Comparison of ENCODE assay signal across 15 cellular contexts in genomic region chr15:75199347-75199976, GRCh38. TPM values are rescaled to one million over a fixed set of nuclear protein-coding genes. Genes with fewer than 3 reads are reported as not detected.
DNase-seq lines count a peak whose midpoint lies in the region; ATAC-seq, FAIRE-seq and TF ChIP-seq lines count a peak whose summit lies in the region.
"Had no signal": no experiment of that assay in that cellular context is flagged by ENCODE, and none has a peak within 500 bp of the region (broad histone marks: within the 10 kb centered on the region; RNA-seq: fewer than 3 reads in every experiment).

No MANE protein-coding gene starts in this region.

- H3K27ac ChIP-seq in GM12878 (ENCODE audit: control insufficient read depth, insufficient read depth) (peak overlapping the region; percentile 93), parathyroid adenoma (peak overlapping the region; percentile 93), tibial nerve (peak overlapping the region in 1 of 4 donors; percentile 97), Peyer's patch (peak overlapping the region in 1 of 4 donors; percentile 90)

- 60% methylated on average over 3 of the region's 3 CpGs for WGBS in GM12878 (ENCODE audit: insufficient coverage, insufficient replicate concordance, low lambda C conversion rate, missing lambda C conversion rate)
- WGBS in tibial nerve, 2 donors = 71 to 77% methylated on average over 3 of the region's 3 CpGs

- DNase-seq in activated CD8-positive, alpha-beta memory T cell treated with anti-CD3 and anti-CD28 coated beads, Interleukin-2, amount 10 ng/mL, durations not matched to agents 7 days and 5 days = peak; percentile 50
- no peak for DNase-seq in activated CD8-positive, alpha-beta memory T cell treated with anti-CD3 and anti-CD28 coated beads, Interleukin-2, amount 50 U/mL, for 48 hours
- no peak for DNase-seq in GM12878 (ENCODE audit: low read depth, low spot score)
- DNase-seq in tibial nerve (ENCODE audit: low spot score in 2 of 2) = no peak
- no peak for DNase-seq in COLO668 (lab: John Stamatoyannopoulos, UW; ENCODE audit: unreplicated experiment)
- DNase-seq in Peyer's patch = no peak
- DNase-seq: activated T-cell treated with anti-CD3 and anti-CD28 coated beads, Interleukin-2, amount 50 U/mL, for 4 hours; effector CD8-positive, alpha-beta T cell; left cardiac atrium; NCI-H526 treated with DMSO at 0.1 percent for 48 hours; nucleus accumbens; SIG-M5; upper lobe of left lung had no signal

- CTCF ChIA-PET in activated CD8-positive, alpha-beta memory T cell treated with anti-CD3 and anti-CD28 coated beads, Interleukin-2, amount 10 ng/mL, durations not matched to agents 7 days and 5 days (lab: Charles Lee) = interaction anchor here (0.9 to 4.4 kb wide), 8 partner anchors 17 to 176 kb away, joined by 3 to 29 read pairs (median 7); partner anchors contain the start of gene PPCDC
- CTCF ChIA-PET in GM12878 (lab: Yijun Ruan, JAX) = interaction anchor here (0.8 to 4.2 kb wide), 14 partner anchors 48 to 190 kb away, joined by 3 to 73 read pairs (median 4); partner anchors contain the start of gene PPCDC

- H3K4me2 ChIP-seq in GM12878 (ENCODE audit: control insufficient read depth, insufficient read depth) (peak overlapping the region; percentile 99), parathyroid adenoma (ENCODE audit: low read length) (peak overlapping the region; percentile 22)

- H3K9ac ChIP-seq in GM12878 (ENCODE audit: control insufficient read depth, insufficient read depth, low read length) (peak overlapping the region; percentile 64), parathyroid adenoma (no peak overlapping the region)

- BruUV-seq in GM12878 (replicated peaks; lab: Mats Ljungman, UMichigan) = no TSS peak

- H3K27ac Mint-ChIP-seq in activated CD8-positive, alpha-beta memory T cell treated with anti-CD3 and anti-CD28 coated beads, Interleukin-2, amount 10 ng/mL, durations not matched to agents 7 days and 5 days = peak overlapping the region; percentile 72
- H3K27ac Mint-ChIP-seq in IgD-negative memory B cell = peak overlapping the region in 1 of 3 donors; percentile 44

- peak overlapping the region; percentile 57 for H3K4me3 Mint-ChIP-seq in activated CD8-positive, alpha-beta memory T cell treated with anti-CD3 and anti-CD28 coated beads, Interleukin-2, amount 10 ng/mL, durations not matched to agents 7 days and 5 days
- peak overlapping the region in 3 of 4 donors; percentile 25 to 98 (median 46) for H3K4me3 Mint-ChIP-seq in IgD-negative memory B cell
- H3K4me3 Mint-ChIP-seq: activated T-cell treated with anti-CD3 and anti-CD28 coated beads, Interleukin-2, amount 50 U/mL, for 4 hours had no signal

- H3K79me2 ChIP-seq in GM12878 (ENCODE audit: control insufficient read depth, insufficient read depth, low read length) = peaks cover 51% of the 10 kb centered on the region
- H3K79me2 ChIP-seq in parathyroid adenoma = peaks cover 14% of the 10 kb centered on the region

- H3K4me1 ChIP-seq in GM12878 (ENCODE audit: control insufficient read depth, insufficient read depth, low read length) (peaks cover 38% of the 10 kb centered on the region), parathyroid adenoma (peaks cover 20% of the 10 kb centered on the region), tibial nerve (peaks cover 0 to 57% (median 33%) of the 10 kb centered on the region in 4 donors), Peyer's patch (peaks cover 11 to 49% (median 22%) of the 10 kb centered on the region in 4 donors)

- H3K9me3 Mint-ChIP-seq in activated CD8-positive, alpha-beta memory T cell treated with anti-CD3 and anti-CD28 coated beads, Interleukin-2, amount 10 ng/mL, durations not matched to agents 7 days and 5 days (ENCODE audit: low read depth) = no peaks in the 10 kb centered on the region
- no peaks in the 10 kb centered on the region for H3K9me3 Mint-ChIP-seq in IgD-negative memory B cell
- H3K9me3 Mint-ChIP-seq: activated T-cell treated with anti-CD3 and anti-CD28 coated beads, Interleukin-2, amount 50 U/mL, for 4 hours had no signal

- intact Hi-C loops in GM12878 (cut with micrococcal nuclease; ENCODE audit: unreplicated experiment) = loop anchor here (1.0 kb wide), 1 partner anchor 87 kb away; no protein-coding TSS in a partner anchor

- RAD21 ChIA-PET in GM12878 (lab: Charles Lee; ENCODE audit: unreplicated experiment) = interaction anchor here (0.8 to 4.4 kb wide), 20 partner anchors 20 to 175 kb away, joined by 3 to 44 read pairs (median 4); partner anchors contain the start of gene PPCDC

- no peak for TF ChIP-seq RAD21 in GM12878 (IDR thresholded peaks at IDR 0.05; ENCODE audit: insufficient read depth, low read depth, low read length)

- peaks cover 48% of the 10 kb centered on the region for H3K4me1 Mint-ChIP-seq in activated CD8-positive, alpha-beta memory T cell treated with anti-CD3 and anti-CD28 coated beads, Interleukin-2, amount 10 ng/mL, durations not matched to agents 7 days and 5 days
- H3K4me1 Mint-ChIP-seq in IgD-negative memory B cell = peaks cover 13 to 25% (median 24%) of the 10 kb centered on the region in 3 donors

- TF ChIP-seq POLR2A in GM12878 (IDR thresholded peaks at IDR 0.05; ENCODE audit: low read depth, low read length) = no peak
- TF ChIP-seq POLR2A in tibial nerve (IDR thresholded peaks at IDR 0.05) = no peak
- no peak for TF ChIP-seq POLR2A in Peyer's patch (IDR thresholded peaks at IDR 0.05)

- no peaks in the 10 kb centered on the region; the same call in 1 of the 2 replicates for H4K20me1 ChIP-seq in GM12878 (ENCODE audit: control insufficient read depth, insufficient read depth)

- no peak overlapping the region for H2AFZ ChIP-seq in GM12878 (ENCODE audit: control insufficient read depth, low read depth, low read length)
- H2AFZ ChIP-seq in parathyroid adenoma = no peak overlapping the region

- no peak for ATAC-seq in activated CD8-positive, alpha-beta memory T cell treated with anti-CD3 and anti-CD28 coated beads, Interleukin-2, amount 10 ng/mL, durations not matched to agents 7 days and 5 days
- ATAC-seq in GM12878 = peak; percentile 10
- ATAC-seq: activated T-cell treated with anti-CD3 and anti-CD28 coated beads, Interleukin-2, amount 50 U/mL, for 4 hours; left cardiac atrium had no signal

- SMC1A ChIA-PET in GM12878 (lab: Charles Lee; ENCODE audit: uncharacterized antibody, unreplicated experiment) = interaction anchor here (0.7 to 4.8 kb wide), 24 partner anchors 8 to 176 kb away, joined by 3 to 43 read pairs (median 4); partner anchors contain the start of gene PPCDC

- peaks cover 0 to 3% of the 10 kb centered on the region in 2 experiments; a peak in 1 of 4 replicates for H3K36me3 ChIP-seq in GM12878 (ENCODE audit: control insufficient read depth in 2 of 2, insufficient read depth in 2 of 2, low read length in 1 of 2)
- no peaks in the 10 kb centered on the region for H3K36me3 ChIP-seq in parathyroid adenoma (ENCODE audit: control insufficient read depth, insufficient read depth, low read length)
- H3K36me3 ChIP-seq in tibial nerve = no peaks in the 10 kb centered on the region
- no peaks in the 10 kb centered on the region for H3K36me3 ChIP-seq in Peyer's patch
- H3K36me3 ChIP-seq: upper lobe of left lung had no signal

- peak overlapping the region; percentile 61 for H3K4me3 ChIP-seq in GM12878
- H3K4me3 ChIP-seq in parathyroid adenoma (ENCODE audit: low read depth, low read length) = no peak overlapping the region
- no peak overlapping the region for H3K4me3 ChIP-seq in tibial nerve
- H3K4me3 ChIP-seq in Peyer's patch = no peak overlapping the region

- no peaks in the 10 kb centered on the region for H3K27me3 Mint-ChIP-seq in activated CD8-positive, alpha-beta memory T cell treated with anti-CD3 and anti-CD28 coated beads, Interleukin-2, amount 10 ng/mL, durations not matched to agents 7 days and 5 days
- H3K27me3 Mint-ChIP-seq in IgD-negative memory B cell = no peaks in the 10 kb centered on the region

- peak; percentile 23 for FAIRE-seq in GM12878 (lab: Jason Lieb, UNC)

- POLR2A ChIA-PET in GM12878 (lab: Charles Lee) = interaction anchor here (0.6 to 4.6 kb wide), 24 partner anchors 15 to 252 kb away, joined by 3 to 55 read pairs (median 6); partner anchors contain the start of genes PPCDC and SIN3A

- H3K27me3 ChIP-seq in GM12878 (replicated peaks in 1 of 2; ENCODE audit: control insufficient read depth in 2 of 2, insufficient read depth in 2 of 2, low read length in 1 of 2) = no peaks in the 10 kb centered on the region
- H3K27me3 ChIP-seq in parathyroid adenoma (ENCODE audit: control insufficient read depth, insufficient read depth, low read length) = no peaks in the 10 kb centered on the region
- H3K27me3 ChIP-seq in tibial nerve = no peaks in the 10 kb centered on the region
- H3K27me3 ChIP-seq in Peyer's patch = no peaks in the 10 kb centered on the region
- H3K27me3 ChIP-seq: upper lobe of left lung had no signal

- peaks cover 6% of the 10 kb centered on the region for H3K36me3 Mint-ChIP-seq in activated CD8-positive, alpha-beta memory T cell treated with anti-CD3 and anti-CD28 coated beads, Interleukin-2, amount 10 ng/mL, durations not matched to agents 7 days and 5 days
- H3K36me3 Mint-ChIP-seq in IgD-negative memory B cell = no peaks in the 10 kb centered on the region

- H3K9me3 ChIP-seq in GM12878 (replicated peaks; ENCODE audit: control insufficient read depth, insufficient read depth, low read length) (no peaks in the 10 kb centered on the region), parathyroid adenoma (ENCODE audit: control insufficient read depth, low read length) (no peaks in the 10 kb centered on the region), tibial nerve (no peaks in the 10 kb centered on the region), Peyer's patch (no peaks in the 10 kb centered on the region)
- H3K9me3 ChIP-seq: upper lobe of left lung had no signal

- in situ Hi-C loops in GM12878 (cut with MboI) = loop anchor here (5.0 kb wide), 1 partner anchor 62 kb away; no protein-coding TSS in a partner anchor

- TF ChIP-seq EP300 in GM12878 (IDR thresholded peaks at IDR 0.05; ENCODE audit: borderline replicate concordance in 1 of 2, control insufficient read depth in 1 of 2, low read depth in 2 of 2, low read length in 2 of 2) = no peak
- no peak for TF ChIP-seq EP300 in tibial nerve (IDR thresholded peaks at IDR 0.05)

- no peak for TF ChIP-seq CTCF in GM12878 (IDR thresholded peaks at IDR 0.05 in 2 of 3, conservative IDR thresholded peaks at IDR 0.05 in 1 of 3; ENCODE audit: control insufficient read depth in 2 of 3, extremely low read depth in 1 of 3, insufficient read depth in 1 of 3, low read depth in 3 of 3, low read length in 3 of 3)
- no peak for TF ChIP-seq CTCF in parathyroid adenoma (IDR thresholded peaks at IDR 0.05)
- no peak for TF ChIP-seq CTCF in tibial nerve (IDR thresholded peaks at IDR 0.05)
- no peak for TF ChIP-seq CTCF in Peyer's patch (IDR thresholded peaks at IDR 0.05)

RNA-seq across cellular contexts. Expression of gene C15orf39, which starts 2.2 kb away (rescaled TPM):
- total RNA-seq in activated CD8-positive, alpha-beta memory T cell treated with anti-CD3 and anti-CD28 coated beads, Interleukin-2, amount 10 ng/mL, durations not matched to agents 7 days and 5 days = 10 to 100 TPM; 62.8 to 63.0 TPM
- polyA plus RNA-seq in IgD-negative memory B cell (6.3 TPM), GM12878 (2011; rRNA removed) (3.2 and 10.2 TPM in 2 replicates), GM12878 (2014; fragmentation: Illumina TruSeq; extraction: Trizol) (10.5 and 31.2 TPM in 2 replicates), GM12878 (2014; fragmentation: Nextera tagmentation; extraction: Ambion mirVana) (1 to 10 TPM; 2.3 to 4.9 TPM), GM12878 (2014; rRNA removed) (40.6 and 54.3 TPM in 2 replicates), GM12878 (2016; fragmentation: Nextera tagmentation; extraction: Ambion mirVana) (10 to 100 TPM; 34.7 to 39.0 TPM)
- 108 and 121 TPM in 2 replicates for total RNA-seq in GM12878 (2013; cell fraction: nucleolus; rRNA removed)
- total RNA-seq in GM12878 (2014; rRNA removed) (38.5 and 48.8 TPM in 2 replicates), GM12878 (2014; rRNA removed; fragmentation: Illumina TruSeq; extraction: Trizol) (15.2 and 18.1 TPM in 2 replicates), GM12878 (2021) (128 and 139 TPM in 2 replicates), tibial nerve (10 to 100 TPM; 13.8 to 20.1 (median 17.2) TPM), Peyer's patch (10 to 100 TPM; 13.1 to 31.9 (median 26.7) TPM)
- polyA plus RNA-seq in GM12878 (2011; ENCODE audit: low read depth) = 33.7 TPM
- polyA plus RNA-seq in GM12878 (2011; cell fraction: cytosol; rRNA removed) = 15.1 and 18.0 TPM in 2 replicates
- 44.7 and 61.7 TPM in 2 replicates for polyA plus RNA-seq in GM12878 (2011; cell fraction: nucleus; rRNA removed)
- polyA plus RNA-seq in GM12878 (2012) = 64.9 and 75.4 TPM in 2 replicates
- polyA minus RNA-seq in GM12878 (2011; rRNA and poly(A)+ RNA removed) = 29.1 and 50.3 TPM in 2 replicates
- 37.0 and 37.7 TPM in 2 replicates for polyA minus RNA-seq in GM12878 (2011; cell fraction: cytosol; rRNA and poly(A)+ RNA removed)
- 39.8 and 79.0 TPM in 2 replicates for polyA minus RNA-seq in GM12878 (2011; cell fraction: nucleus; rRNA and poly(A)+ RNA removed)

RNA-seq across cellular contexts. Expression of gene GOLGA6C, which starts 58.7 kb away (rescaled TPM):
- not detected for total RNA-seq in activated CD8-positive, alpha-beta memory T cell treated with anti-CD3 and anti-CD28 coated beads, Interleukin-2, amount 10 ng/mL, durations not matched to agents 7 days and 5 days
- polyA plus RNA-seq in IgD-negative memory B cell = not detected
- total RNA-seq in GM12878 (2013; cell fraction: nucleolus; rRNA removed) = not detected in 2 replicates
- not detected in 2 replicates for total RNA-seq in GM12878 (2014; rRNA removed)
- total RNA-seq in GM12878 (2014; rRNA removed; fragmentation: Illumina TruSeq; extraction: Trizol) = not detected in 2 replicates
- total RNA-seq in GM12878 (2021) = not detected in 2 replicates
- polyA plus RNA-seq in GM12878 (2011; ENCODE audit: low read depth) = not detected
- polyA plus RNA-seq in GM12878 (2011; rRNA removed) = not detected in 2 replicates
- 0.03 TPM in 1 of 2 replicates, not detected in the other for polyA plus RNA-seq in GM12878 (2011; cell fraction: cytosol; rRNA removed)
- not detected in 2 replicates for polyA plus RNA-seq in GM12878 (2011; cell fraction: nucleus; rRNA removed)
- polyA plus RNA-seq in GM12878 (2012) = 0.08 TPM in 1 of 2 replicates, not detected in the other
- polyA plus RNA-seq in GM12878 (2014; fragmentation: Illumina TruSeq; extraction: Trizol) = not detected in 2 replicates
- not detected for polyA plus RNA-seq in GM12878 (2014; fragmentation: Nextera tagmentation; extraction: Ambion mirVana)
- polyA plus RNA-seq in GM12878 (2014; rRNA removed) = not detected in 2 replicates
- polyA plus RNA-seq in GM12878 (2016; fragmentation: Nextera tagmentation; extraction: Ambion mirVana) = not detected
- not detected in 2 replicates for polyA minus RNA-seq in GM12878 (2011; rRNA and poly(A)+ RNA removed)
- not detected in 2 replicates for polyA minus RNA-seq in GM12878 (2011; cell fraction: cytosol; rRNA and poly(A)+ RNA removed)
- not detected in 2 replicates for polyA minus RNA-seq in GM12878 (2011; cell fraction: nucleus; rRNA and poly(A)+ RNA removed)
- 1 to 10 TPM in 1 of 4 donors, under 1 TPM in 1, not detected in 2; 0.63 to 1.5 TPM for total RNA-seq in tibial nerve
- not detected for total RNA-seq in Peyer's patch
- total RNA-seq: activated T-cell treated with anti-CD3 and anti-CD28 coated beads, Interleukin-2, amount 50 U/mL, for 4 hours; left cardiac atrium; upper lobe of left lung had no signal
